ENCODE assay signal across 12 cellular contexts in the genomic region with DNA sequence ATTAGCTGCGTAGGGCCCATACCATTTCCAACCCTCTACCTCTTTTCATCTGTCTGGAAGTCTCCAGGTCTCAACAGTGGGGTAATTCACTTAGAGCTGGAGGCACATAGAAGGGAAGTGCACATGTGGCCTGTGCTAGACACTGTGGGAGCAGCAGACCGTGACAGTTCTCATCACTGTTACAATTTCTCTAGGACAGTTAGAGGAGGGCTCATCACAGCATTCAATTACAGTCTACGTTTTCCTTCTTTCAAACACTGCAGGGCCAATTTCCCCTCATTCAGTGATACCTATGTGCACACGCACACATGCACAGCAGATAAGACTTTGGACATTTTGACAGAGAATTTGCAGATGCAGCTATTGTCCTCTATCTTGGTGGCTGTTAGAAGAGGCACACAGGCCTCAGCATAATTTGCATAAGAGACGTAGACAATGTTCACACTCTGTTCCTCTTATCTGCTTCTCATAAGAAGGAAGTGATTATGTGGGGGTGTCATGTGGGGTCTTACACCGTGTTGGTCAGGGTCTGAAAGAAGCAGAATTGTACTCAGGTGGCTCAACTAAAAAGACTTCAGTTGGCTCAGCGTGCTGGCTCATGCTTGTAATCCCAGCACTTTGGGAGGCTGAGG. TPM values are rescaled to one million over a fixed set of nuclear protein-coding genes. Genes with fewer than 3 reads are reported as not detected.
DNase-seq lines count a peak whose midpoint lies in the region; ATAC-seq lines count a peak whose summit lies in the region.
"Had no signal": no experiment of that assay in that cellular context is flagged by ENCODE, and none has a peak within 500 bp of the region (broad histone marks: within the 10 kb centered on the region; RNA-seq: fewer than 3 reads in every experiment).

No MANE protein-coding gene starts in this region.

- no peaks in the 10 kb centered on the region for H3K4me1 Mint-ChIP-seq in activated CD4-positive, alpha-beta T cell treated with anti-CD3 and anti-CD28 coated beads, Interleukin-2, amount 10 ng/mL, durations not matched to agents 24 days and 14 days

- DNase-seq in islet precursor cell = no peak
- DNase-seq in amygdala (lab: John Stamatoyannopoulos, UW) = no peak
- DNase-seq in activated CD4-positive, alpha-beta T cell treated with anti-CD3 and anti-CD28 coated beads, Interleukin-2, amount 10 ng/mL, durations not matched to agents 24 days and 14 days = no peak
- no peak for DNase-seq in activated gamma-delta T cell treated with Interleukin-2 at 50 U/mL for 16 hours
- DNase-seq: activated naive CD4-positive, alpha-beta T cell treated with Interleukin-2 at 50 U/mL for 16 hours; NCI-H524 had no signal

- H3K27ac Mint-ChIP-seq in activated CD4-positive, alpha-beta T cell treated with anti-CD3 and anti-CD28 coated beads, Interleukin-2, amount 10 ng/mL, durations not matched to agents 24 days and 14 days = no peak overlapping the region

- no peak overlapping the region for H3K4me3 Mint-ChIP-seq in activated CD4-positive, alpha-beta T cell treated with anti-CD3 and anti-CD28 coated beads, Interleukin-2, amount 10 ng/mL, durations not matched to agents 24 days and 14 days

- no peaks in the 10 kb centered on the region for H3K9me3 Mint-ChIP-seq in activated CD4-positive, alpha-beta T cell treated with anti-CD3 and anti-CD28 coated beads, Interleukin-2, amount 10 ng/mL, durations not matched to agents 24 days and 14 days

- peaks cover 19% of the 10 kb centered on the region for H3K27me3 Mint-ChIP-seq in activated CD4-positive, alpha-beta T cell treated with anti-CD3 and anti-CD28 coated beads, Interleukin-2, amount 10 ng/mL, durations not matched to agents 24 days and 14 days

- no peaks in the 10 kb centered on the region for H3K36me3 Mint-ChIP-seq in activated CD4-positive, alpha-beta T cell treated with anti-CD3 and anti-CD28 coated beads, Interleukin-2, amount 10 ng/mL, durations not matched to agents 24 days and 14 days (ENCODE audit: low read depth)

- intact Hi-C loops in activated CD4-positive, alpha-beta T cell treated with anti-CD3 and anti-CD28 coated beads, Interleukin-2, amount 10 ng/mL, durations not matched to agents 24 days and 14 days (cut with micrococcal nuclease) = no loop called here

- ATAC-seq in GM18867 (IDR thresholded peaks at IDR 0.05; ENCODE audit: unreplicated experiment) (peak; percentile 93), GM21717 (IDR thresholded peaks at IDR 0.05; ENCODE audit: unreplicated experiment) (peak; percentile 90), HG03354 (IDR thresholded peaks at IDR 0.05; ENCODE audit: poor library complexity, severe bottlenecking, unreplicated experiment) (peak; percentile 92), esophagus mucosa (peak; percentile 67)

RNA-seq across cellular contexts. Expression of a gene that starts 12.6 kb away (rescaled TPM):
- 0.12 TPM for total RNA-seq in esophagus mucosa
- total RNA-seq in activated CD4-positive, alpha-beta T cell treated with anti-CD3 and anti-CD28 coated beads, Interleukin-2, amount 10 ng/mL, durations not matched to agents 24 days and 14 days = not detected in 2 replicates
- total RNA-seq: osteocyte had no signal

RNA-seq across cellular contexts. Expression of a gene that starts 13.0 kb away (rescaled TPM):
- not detected for total RNA-seq in esophagus mucosa
- total RNA-seq in activated CD4-positive, alpha-beta T cell treated with anti-CD3 and anti-CD28 coated beads, Interleukin-2, amount 10 ng/mL, durations not matched to agents 24 days and 14 days = not detected in 2 replicates
- total RNA-seq: osteocyte, upper lobe of left lung had no signal

RNA-seq across cellular contexts. Expression of a gene that starts 40.3 kb away (rescaled TPM):
- not detected for total RNA-seq in esophagus mucosa
- total RNA-seq in activated CD4-positive, alpha-beta T cell treated with anti-CD3 and anti-CD28 coated beads, Interleukin-2, amount 10 ng/mL, durations not matched to agents 24 days and 14 days = not detected in 2 replicates
- total RNA-seq: osteocyte had no signal
